7 cellular contexts compared by ENCODE assay signal in genomic region chr16:70113599-70113981, GRCh38. TPM values are rescaled to one million over a fixed set of nuclear protein-coding genes. Genes with fewer than 3 reads are reported as not detected.
DNase-seq lines count a peak whose midpoint lies in the region; ATAC-seq and TF ChIP-seq lines count a peak whose summit lies in the region.
"Not testable (repeated sequence)": the region's sequence is repeated elsewhere in the genome, so short reads cannot be mapped to it uniquely, and the experiment has no call there.

No MANE protein-coding gene starts in this region.

- H3K36me3 Mint-ChIP-seq in HFFc6 (ENCODE audit: low read depth); activated CD4-positive, alpha-beta T cell treated with anti-CD3 and anti-CD28 coated beads for 36 hours (ENCODE audit: low read depth); progenitor cell of endocrine pancreas (ENCODE audit: insufficient read depth): not testable (repeated sequence)

- H3K9me3 ChIP-seq in iPS-18c (ENCODE audit: control insufficient read depth, insufficient read depth, low read length) = not testable (repeated sequence)

- H3K4me3 ChIP-seq in coronary artery (peak overlapping the region; percentile 88), iPS-18c (ENCODE audit: insufficient read depth, low read depth, low read length) (peak overlapping the region; percentile 76; the same call in 1 of the 2 replicates)

- H3K4me3 Mint-ChIP-seq in HFFc6 (peak overlapping the region; percentile 93), progenitor cell of endocrine pancreas (ENCODE audit: low read depth) (peak overlapping the region; percentile 80)
- H3K4me3 Mint-ChIP-seq in activated CD4-positive, alpha-beta T cell treated with anti-CD3 and anti-CD28 coated beads for 36 hours = peak overlapping the region; percentile 88

- CTCF ChIA-PET in activated CD4-positive, alpha-beta T cell treated with anti-CD3 and anti-CD28 coated beads for 36 hours (lab: Charles Lee) = not testable (repeated sequence)

- peak overlapping the region; percentile 76 to 87 for H3K27ac ChIP-seq in coronary artery

- intact Hi-C loops in activated CD4-positive, alpha-beta T cell treated with anti-CD3 and anti-CD28 coated beads for 36 hours (cut with DNase I, micrococcal nuclease) = loop anchor here in 1 of 2 experiments (5.0 kb wide), 1 partner anchor 409 kb away; the partner anchor contains the start of genes COG4 and SF3B3

- H3K27me3 Mint-ChIP-seq in HFFc6 (ENCODE audit: insufficient read depth); activated CD4-positive, alpha-beta T cell treated with anti-CD3 and anti-CD28 coated beads for 36 hours; progenitor cell of endocrine pancreas: not testable (repeated sequence)

- H3K4me1 Mint-ChIP-seq in HFFc6 (ENCODE audit: low read depth) = peaks cover 13% of the 10 kb centered on the region
- H3K4me1 Mint-ChIP-seq in activated CD4-positive, alpha-beta T cell treated with anti-CD3 and anti-CD28 coated beads for 36 hours = peaks cover 25% of the 10 kb centered on the region
- H3K4me1 Mint-ChIP-seq in progenitor cell of endocrine pancreas (ENCODE audit: low read depth) = not testable (repeated sequence)

- not testable (repeated sequence) for H3K9me3 Mint-ChIP-seq in HFFc6; activated CD4-positive, alpha-beta T cell treated with anti-CD3 and anti-CD28 coated beads for 36 hours (ENCODE audit: low read depth); progenitor cell of endocrine pancreas (ENCODE audit: low read depth)

- not testable (repeated sequence) for DNase-seq in HFFc6; activated CD4-positive, alpha-beta T cell treated with anti-CD3 and anti-CD28 coated beads for 36 hours; coronary artery (ENCODE audit: low spot score); progenitor cell of endocrine pancreas (ENCODE audit: low spot score, unreplicated experiment)

- H3K27ac Mint-ChIP-seq in HFFc6 (peak overlapping the region; percentile 87), progenitor cell of endocrine pancreas (peak overlapping the region; percentile 84)
- peak overlapping the region; percentile 55 for H3K27ac Mint-ChIP-seq in activated CD4-positive, alpha-beta T cell treated with anti-CD3 and anti-CD28 coated beads for 36 hours

- POLR2A ChIA-PET in activated CD4-positive, alpha-beta T cell treated with anti-CD3 and anti-CD28 coated beads for 36 hours (lab: Charles Lee) = not testable (repeated sequence)

- ATAC-seq in GM18867 (IDR thresholded peaks at IDR 0.05; ENCODE audit: unreplicated experiment) = peak; percentile 24
- ATAC-seq in HG03521 (IDR thresholded peaks at IDR 0.05; ENCODE audit: unreplicated experiment) = peak; percentile 4
- ATAC-seq in activated CD4-positive, alpha-beta T cell treated with anti-CD3 and anti-CD28 coated beads for 36 hours = peak; percentile 42

- not testable (repeated sequence) for TF ChIP-seq CTCF in HFFc6 (IDR thresholded peaks at IDR 0.05); coronary artery (IDR thresholded peaks at IDR 0.05); progenitor cell of endocrine pancreas (IDR thresholded peaks at IDR 0.05; ENCODE audit: unreplicated experiment)

RNA-seq across cellular contexts. Expression of gene PDPR, which starts 0.5 kb away (rescaled TPM):
- total RNA-seq in HFFc6 (2021; fragmentation: NEBNext Ultra II Directional; extraction: Animal tissue kit (Norgen Biotek cat#: 25700)) = 10 to 100 TPM; 17.6 to 21.4 (median 19.5) TPM
- total RNA-seq in activated CD4-positive, alpha-beta T cell treated with anti-CD3 and anti-CD28 coated beads for 36 hours = 10 to 100 TPM; 26.4 to 26.7 TPM
- total RNA-seq in progenitor cell of endocrine pancreas = 26.4 and 28.4 TPM in 2 replicates

RNA-seq across cellular contexts. Expression of gene CLEC18C, which starts 60.0 kb away (rescaled TPM):
- under 1 TPM in 2 of 6 experiments, not detected in 4; 0.05 to 0.07 TPM for total RNA-seq in HFFc6 (2021; fragmentation: NEBNext Ultra II Directional; extraction: Animal tissue kit (Norgen Biotek cat#: 25700))
- total RNA-seq in activated CD4-positive, alpha-beta T cell treated with anti-CD3 and anti-CD28 coated beads for 36 hours = under 1 TPM in 1 of 2 experiments, not detected in 1; 0.25 TPM
- 0.17 TPM in 1 of 2 replicates, not detected in the other for total RNA-seq in progenitor cell of endocrine pancreas
